In genomic region chr11:94128171-94128745, GRCh38 we compare ENCODE assay signal across 1 cellular context.
TF ChIP-seq lines count a peak whose summit lies in the region.

No MANE protein-coding gene starts in this region.

TF ChIP-seq in HepG2, 621 proteins besides CTCF, POLR2A, EP300 and RAD21 (continued from another document and continues in another):
- TF ChIP-seq CREB3 (CRISPR knock-in tag; IDR thresholded peaks at IDR 0.05): no peak
- no peak for TF ChIP-seq LCORL (IDR thresholded peaks at IDR 0.05)
- no peak; the same call in 1 of the 2 replicates for TF ChIP-seq LCORL (CRISPR knock-in tag; IDR thresholded peaks at IDR 0.05)
- no peak for TF ChIP-seq FOXA1 (IDR thresholded peaks at IDR 0.05)
- TF ChIP-seq FOXA1 (CRISPR knock-in tag; IDR thresholded peaks at IDR 0.05): no peak
- TF ChIP-seq, protein P1, sequence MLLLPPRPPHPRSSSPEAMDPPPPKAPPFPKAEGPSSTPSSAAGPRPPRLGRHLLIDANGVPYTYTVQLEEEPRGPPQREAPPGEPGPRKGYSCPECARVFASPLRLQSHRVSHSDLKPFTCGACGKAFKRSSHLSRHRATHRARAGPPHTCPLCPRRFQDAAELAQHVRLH (CRISPR knock-in tag; IDR thresholded peaks at IDR 0.05; ENCODE audit: borderline replicate concordance, low read depth): no peak
- TF ChIP-seq SMARCE1 (IDR thresholded peaks at IDR 0.05; ENCODE audit: borderline replicate concordance): no peak
- no peak for TF ChIP-seq ZFP36L1 (CRISPR knock-in tag; IDR thresholded peaks at IDR 0.05)
- TF ChIP-seq BORCS8-MEF2B (CRISPR knock-in tag; IDR thresholded peaks at IDR 0.05): no peak; the same call in 1 of the 2 replicates
- TF ChIP-seq THRA (CRISPR knock-in tag; IDR thresholded peaks at IDR 0.05; ENCODE audit: borderline replicate concordance): no peak
- no peak for TF ChIP-seq RBM22 (optimal IDR thresholded peaks at IDR 0.05; ENCODE audit: low read length)
- TF ChIP-seq SP140L (CRISPR knock-in tag; IDR thresholded peaks at IDR 0.05; ENCODE audit: borderline replicate concordance): 0 out of 2 replicates have a peak, but pooled peaks have one; percentile 54
- TF ChIP-seq TEAD2 (CRISPR knock-in tag; IDR thresholded peaks at IDR 0.05): no peak
- TF ChIP-seq, protein P2, sequence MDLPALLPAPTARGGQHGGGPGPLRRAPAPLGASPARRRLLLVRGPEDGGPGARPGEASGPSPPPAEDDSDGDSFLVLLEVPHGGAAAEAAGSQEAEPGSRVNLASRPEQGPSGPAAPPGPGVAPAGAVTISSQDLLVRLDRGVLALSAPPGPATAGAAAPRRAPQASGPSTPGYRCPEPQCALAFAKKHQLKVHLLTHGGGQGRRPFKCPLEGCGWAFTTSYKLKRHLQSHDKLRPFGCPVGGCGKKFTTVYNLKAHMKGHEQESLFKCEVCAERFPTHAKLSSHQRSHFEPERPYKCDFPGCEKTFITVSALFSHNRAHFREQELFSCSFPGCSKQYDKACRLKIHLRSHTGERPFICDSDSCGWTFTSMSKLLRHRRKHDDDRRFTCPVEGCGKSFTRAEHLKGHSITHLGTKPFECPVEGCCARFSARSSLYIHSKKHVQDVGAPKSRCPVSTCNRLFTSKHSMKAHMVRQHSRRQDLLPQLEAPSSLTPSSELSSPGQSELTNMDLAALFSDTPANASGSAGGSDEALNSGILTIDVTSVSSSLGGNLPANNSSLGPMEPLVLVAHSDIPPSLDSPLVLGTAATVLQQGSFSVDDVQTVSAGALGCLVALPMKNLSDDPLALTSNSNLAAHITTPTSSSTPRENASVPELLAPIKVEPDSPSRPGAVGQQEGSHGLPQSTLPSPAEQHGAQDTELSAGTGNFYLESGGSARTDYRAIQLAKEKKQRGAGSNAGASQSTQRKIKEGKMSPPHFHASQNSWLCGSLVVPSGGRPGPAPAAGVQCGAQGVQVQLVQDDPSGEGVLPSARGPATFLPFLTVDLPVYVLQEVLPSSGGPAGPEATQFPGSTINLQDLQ (CRISPR knock-in tag; IDR thresholded peaks at IDR 0.05): no peak
- no peak for TF ChIP-seq ZNF136 (CRISPR knock-in tag; IDR thresholded peaks at IDR 0.05; ENCODE audit: low read depth)
- peak; percentile 13; the same call in 1 of the 2 replicates for TF ChIP-seq E2F5 (CRISPR knock-in tag; conservative IDR thresholded peaks at IDR 0.05)
- no peak for TF ChIP-seq ZNF891 (CRISPR knock-in tag; IDR thresholded peaks at IDR 0.05)
- TF ChIP-seq ADNP (CRISPR knock-in tag; IDR thresholded peaks at IDR 0.05): no peak
- no peak for TF ChIP-seq ZNF234 (CRISPR knock-in tag; conservative IDR thresholded peaks at IDR 0.05)
- no peak for TF ChIP-seq MLLT10 (CRISPR knock-in tag; IDR thresholded peaks at IDR 0.05)
- TF ChIP-seq DNMT3B (CRISPR knock-in tag; conservative IDR thresholded peaks at IDR 0.05): no peak
- TF ChIP-seq TIGD3 (CRISPR knock-in tag; IDR thresholded peaks at IDR 0.05; ENCODE audit: borderline replicate concordance): no peak
- peak; percentile 73 for TF ChIP-seq ZFX (CRISPR knock-in tag; IDR thresholded peaks at IDR 0.05; ENCODE audit: low read depth)
- no peak for TF ChIP-seq KDM2A (CRISPR knock-in tag; IDR thresholded peaks at IDR 0.05; ENCODE audit: borderline replicate concordance, low read depth)
- no peak for TF ChIP-seq ZFP36L2 (CRISPR knock-in tag; IDR thresholded peaks at IDR 0.05)
- TF ChIP-seq NFYB (CRISPR knock-in tag; IDR thresholded peaks at IDR 0.05): no peak
- TF ChIP-seq, protein P3, sequence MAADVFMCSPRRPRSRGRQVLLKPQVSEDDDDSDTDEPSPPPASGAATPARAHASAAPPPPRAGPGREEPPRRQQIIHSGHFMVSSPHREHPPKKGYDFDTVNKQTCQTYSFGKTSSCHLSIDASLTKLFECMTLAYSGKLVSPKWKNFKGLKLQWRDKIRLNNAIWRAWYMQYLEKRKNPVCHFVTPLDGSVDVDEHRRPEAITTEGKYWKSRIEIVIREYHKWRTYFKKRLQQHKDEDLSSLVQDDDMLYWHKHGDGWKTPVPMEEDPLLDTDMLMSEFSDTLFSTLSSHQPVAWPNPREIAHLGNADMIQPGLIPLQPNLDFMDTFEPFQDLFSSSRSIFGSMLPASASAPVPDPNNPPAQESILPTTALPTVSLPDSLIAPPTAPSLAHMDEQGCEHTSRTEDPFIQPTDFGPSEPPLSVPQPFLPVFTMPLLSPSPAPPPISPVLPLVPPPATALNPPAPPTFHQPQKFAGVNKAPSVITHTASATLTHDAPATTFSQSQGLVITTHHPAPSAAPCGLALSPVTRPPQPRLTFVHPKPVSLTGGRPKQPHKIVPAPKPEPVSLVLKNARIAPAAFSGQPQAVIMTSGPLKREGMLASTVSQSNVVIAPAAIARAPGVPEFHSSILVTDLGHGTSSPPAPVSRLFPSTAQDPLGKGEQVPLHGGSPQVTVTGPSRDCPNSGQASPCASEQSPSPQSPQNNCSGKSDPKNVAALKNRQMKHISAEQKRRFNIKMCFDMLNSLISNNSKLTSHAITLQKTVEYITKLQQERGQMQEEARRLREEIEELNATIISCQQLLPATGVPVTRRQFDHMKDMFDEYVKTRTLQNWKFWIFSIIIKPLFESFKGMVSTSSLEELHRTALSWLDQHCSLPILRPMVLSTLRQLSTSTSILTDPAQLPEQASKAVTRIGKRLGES (CRISPR knock-in tag; IDR thresholded peaks at IDR 0.05; ENCODE audit: borderline replicate concordance): no peak
- TF ChIP-seq GLI4 (CRISPR knock-in tag; IDR thresholded peaks at IDR 0.05; ENCODE audit: borderline replicate concordance): no peak
- no peak for TF ChIP-seq NRL (CRISPR knock-in tag; IDR thresholded peaks at IDR 0.05; ENCODE audit: borderline replicate concordance)
- no peak for TF ChIP-seq ZFY (CRISPR knock-in tag; IDR thresholded peaks at IDR 0.05)
- TF ChIP-seq NPAS2 (CRISPR knock-in tag; IDR thresholded peaks at IDR 0.05; ENCODE audit: borderline replicate concordance): no peak
- no peak for TF ChIP-seq ZNF12 (CRISPR knock-in tag; IDR thresholded peaks at IDR 0.05)
- TF ChIP-seq MLX (CRISPR knock-in tag; IDR thresholded peaks at IDR 0.05): no peak
- no peak for TF ChIP-seq GZF1 (CRISPR knock-in tag; IDR thresholded peaks at IDR 0.05)
- no peak for TF ChIP-seq GATA4 (IDR thresholded peaks at IDR 0.05; ENCODE audit: borderline replicate concordance, low read depth)
- peak; percentile 59; the same call in 1 of the 2 replicates for TF ChIP-seq SIN3B (IDR thresholded peaks at IDR 0.05; ENCODE audit: low read length)
- TF ChIP-seq ZNF382 (CRISPR knock-in tag; IDR thresholded peaks at IDR 0.05; ENCODE audit: borderline replicate concordance): no peak
- no peak for TF ChIP-seq IKZF4 (CRISPR knock-in tag; IDR thresholded peaks at IDR 0.05; ENCODE audit: borderline replicate concordance, low read depth, not compliant biosample characterization)
- TF ChIP-seq MATR3 (CRISPR knock-in tag; IDR thresholded peaks at IDR 0.05): no peak
- TF ChIP-seq, protein P4, sequence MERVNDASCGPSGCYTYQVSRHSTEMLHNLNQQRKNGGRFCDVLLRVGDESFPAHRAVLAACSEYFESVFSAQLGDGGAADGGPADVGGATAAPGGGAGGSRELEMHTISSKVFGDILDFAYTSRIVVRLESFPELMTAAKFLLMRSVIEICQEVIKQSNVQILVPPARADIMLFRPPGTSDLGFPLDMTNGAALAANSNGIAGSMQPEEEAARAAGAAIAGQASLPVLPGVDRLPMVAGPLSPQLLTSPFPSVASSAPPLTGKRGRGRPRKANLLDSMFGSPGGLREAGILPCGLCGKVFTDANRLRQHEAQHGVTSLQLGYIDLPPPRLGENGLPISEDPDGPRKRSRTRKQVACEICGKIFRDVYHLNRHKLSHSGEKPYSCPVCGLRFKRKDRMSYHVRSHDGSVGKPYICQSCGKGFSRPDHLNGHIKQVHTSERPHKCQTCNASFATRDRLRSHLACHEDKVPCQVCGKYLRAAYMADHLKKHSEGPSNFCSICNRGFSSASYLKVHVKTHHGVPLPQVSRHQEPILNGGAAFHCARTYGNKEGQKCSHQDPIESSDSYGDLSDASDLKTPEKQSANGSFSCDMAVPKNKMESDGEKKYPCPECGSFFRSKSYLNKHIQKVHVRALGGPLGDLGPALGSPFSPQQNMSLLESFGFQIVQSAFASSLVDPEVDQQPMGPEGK (CRISPR knock-in tag; IDR thresholded peaks at IDR 0.05): no peak
- TF ChIP-seq, protein P5, sequence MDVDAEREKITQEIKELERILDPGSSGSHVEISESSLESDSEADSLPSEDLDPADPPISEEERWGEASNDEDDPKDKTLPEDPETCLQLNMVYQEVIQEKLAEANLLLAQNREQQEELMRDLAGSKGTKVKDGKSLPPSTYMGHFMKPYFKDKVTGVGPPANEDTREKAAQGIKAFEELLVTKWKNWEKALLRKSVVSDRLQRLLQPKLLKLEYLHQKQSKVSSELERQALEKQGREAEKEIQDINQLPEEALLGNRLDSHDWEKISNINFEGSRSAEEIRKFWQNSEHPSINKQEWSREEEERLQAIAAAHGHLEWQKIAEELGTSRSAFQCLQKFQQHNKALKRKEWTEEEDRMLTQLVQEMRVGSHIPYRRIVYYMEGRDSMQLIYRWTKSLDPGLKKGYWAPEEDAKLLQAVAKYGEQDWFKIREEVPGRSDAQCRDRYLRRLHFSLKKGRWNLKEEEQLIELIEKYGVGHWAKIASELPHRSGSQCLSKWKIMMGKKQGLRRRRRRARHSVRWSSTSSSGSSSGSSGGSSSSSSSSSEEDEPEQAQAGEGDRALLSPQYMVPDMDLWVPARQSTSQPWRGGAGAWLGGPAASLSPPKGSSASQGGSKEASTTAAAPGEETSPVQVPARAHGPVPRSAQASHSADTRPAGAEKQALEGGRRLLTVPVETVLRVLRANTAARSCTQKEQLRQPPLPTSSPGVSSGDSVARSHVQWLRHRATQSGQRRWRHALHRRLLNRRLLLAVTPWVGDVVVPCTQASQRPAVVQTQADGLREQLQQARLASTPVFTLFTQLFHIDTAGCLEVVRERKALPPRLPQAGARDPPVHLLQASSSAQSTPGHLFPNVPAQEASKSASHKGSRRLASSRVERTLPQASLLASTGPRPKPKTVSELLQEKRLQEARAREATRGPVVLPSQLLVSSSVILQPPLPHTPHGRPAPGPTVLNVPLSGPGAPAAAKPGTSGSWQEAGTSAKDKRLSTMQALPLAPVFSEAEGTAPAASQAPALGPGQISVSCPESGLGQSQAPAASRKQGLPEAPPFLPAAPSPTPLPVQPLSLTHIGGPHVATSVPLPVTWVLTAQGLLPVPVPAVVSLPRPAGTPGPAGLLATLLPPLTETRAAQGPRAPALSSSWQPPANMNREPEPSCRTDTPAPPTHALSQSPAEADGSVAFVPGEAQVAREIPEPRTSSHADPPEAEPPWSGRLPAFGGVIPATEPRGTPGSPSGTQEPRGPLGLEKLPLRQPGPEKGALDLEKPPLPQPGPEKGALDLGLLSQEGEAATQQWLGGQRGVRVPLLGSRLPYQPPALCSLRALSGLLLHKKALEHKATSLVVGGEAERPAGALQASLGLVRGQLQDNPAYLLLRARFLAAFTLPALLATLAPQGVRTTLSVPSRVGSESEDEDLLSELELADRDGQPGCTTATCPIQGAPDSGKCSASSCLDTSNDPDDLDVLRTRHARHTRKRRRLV (CRISPR knock-in tag; IDR thresholded peaks at IDR 0.05): no peak
- no peak for TF ChIP-seq TRAFD1 (CRISPR knock-in tag; IDR thresholded peaks at IDR 0.05; ENCODE audit: borderline replicate concordance)
